In the genomic region with DNA sequence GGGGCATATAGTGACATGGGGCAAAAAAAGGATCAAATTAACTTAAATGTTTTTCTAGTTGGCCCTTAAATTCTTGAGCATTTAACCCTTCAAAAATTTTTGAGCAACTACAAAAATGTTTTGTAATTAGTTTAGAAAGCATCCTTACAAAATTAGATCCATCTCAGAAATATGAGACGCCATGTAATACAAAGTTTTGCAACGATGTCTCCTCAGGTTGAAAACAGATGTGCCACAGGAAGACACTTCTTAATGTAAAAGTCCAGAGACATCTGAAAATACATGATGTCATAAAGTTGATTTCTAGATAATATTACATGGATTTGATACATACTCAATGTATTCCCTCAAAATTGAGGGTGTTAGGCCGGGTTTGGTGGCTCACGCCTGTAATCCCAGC, we compare ENCODE assay signal across 1 cellular context.
TF ChIP-seq lines count a peak whose summit lies in the region.

No MANE protein-coding gene starts in this region.

TF ChIP-seq in HCT116, 20 proteins besides CTCF, POLR2A, EP300 and RAD21 (continued from another document):
- no peak for TF ChIP-seq SP1 (IDR thresholded peaks at IDR 0.05; ENCODE audit: low read depth)
- TF ChIP-seq SIN3A (IDR thresholded peaks at IDR 0.05; ENCODE audit: low read depth), result no peak
- TF ChIP-seq CBX3 (IDR thresholded peaks at IDR 0.05; ENCODE audit: low read depth), result no peak
- TF ChIP-seq POLR2AphosphoS5 (IDR thresholded peaks at IDR 0.05; ENCODE audit: low read depth, low read length), result no peak
- TF ChIP-seq, protein P1, sequence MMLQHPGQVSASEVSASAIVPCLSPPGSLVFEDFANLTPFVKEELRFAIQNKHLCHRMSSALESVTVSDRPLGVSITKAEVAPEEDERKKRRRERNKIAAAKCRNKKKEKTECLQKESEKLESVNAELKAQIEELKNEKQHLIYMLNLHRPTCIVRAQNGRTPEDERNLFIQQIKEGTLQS (IDR thresholded peaks at IDR 0.05), result no peak
- TF ChIP-seq, protein P2, sequence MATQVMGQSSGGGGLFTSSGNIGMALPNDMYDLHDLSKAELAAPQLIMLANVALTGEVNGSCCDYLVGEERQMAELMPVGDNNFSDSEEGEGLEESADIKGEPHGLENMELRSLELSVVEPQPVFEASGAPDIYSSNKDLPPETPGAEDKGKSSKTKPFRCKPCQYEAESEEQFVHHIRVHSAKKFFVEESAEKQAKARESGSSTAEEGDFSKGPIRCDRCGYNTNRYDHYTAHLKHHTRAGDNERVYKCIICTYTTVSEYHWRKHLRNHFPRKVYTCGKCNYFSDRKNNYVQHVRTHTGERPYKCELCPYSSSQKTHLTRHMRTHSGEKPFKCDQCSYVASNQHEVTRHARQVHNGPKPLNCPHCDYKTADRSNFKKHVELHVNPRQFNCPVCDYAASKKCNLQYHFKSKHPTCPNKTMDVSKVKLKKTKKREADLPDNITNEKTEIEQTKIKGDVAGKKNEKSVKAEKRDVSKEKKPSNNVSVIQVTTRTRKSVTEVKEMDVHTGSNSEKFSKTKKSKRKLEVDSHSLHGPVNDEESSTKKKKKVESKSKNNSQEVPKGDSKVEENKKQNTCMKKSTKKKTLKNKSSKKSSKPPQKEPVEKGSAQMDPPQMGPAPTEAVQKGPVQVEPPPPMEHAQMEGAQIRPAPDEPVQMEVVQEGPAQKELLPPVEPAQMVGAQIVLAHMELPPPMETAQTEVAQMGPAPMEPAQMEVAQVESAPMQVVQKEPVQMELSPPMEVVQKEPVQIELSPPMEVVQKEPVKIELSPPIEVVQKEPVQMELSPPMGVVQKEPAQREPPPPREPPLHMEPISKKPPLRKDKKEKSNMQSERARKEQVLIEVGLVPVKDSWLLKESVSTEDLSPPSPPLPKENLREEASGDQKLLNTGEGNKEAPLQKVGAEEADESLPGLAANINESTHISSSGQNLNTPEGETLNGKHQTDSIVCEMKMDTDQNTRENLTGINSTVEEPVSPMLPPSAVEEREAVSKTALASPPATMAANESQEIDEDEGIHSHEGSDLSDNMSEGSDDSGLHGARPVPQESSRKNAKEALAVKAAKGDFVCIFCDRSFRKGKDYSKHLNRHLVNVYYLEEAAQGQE (IDR thresholded peaks at IDR 0.05; ENCODE audit: low read depth), result no peak
